Comparison of ENCODE assay signal across 14 cellular contexts in genomic region chr14:61690982-61691381, GRCh38. TPM values are rescaled to one million over a fixed set of nuclear protein-coding genes. Genes with fewer than 3 reads are reported as not detected.
A peak's percentile ranks its signal among the peaks of the same experiment; 100 is the strongest.
DNase-seq lines count a peak whose midpoint lies in the region; ATAC-seq, FAIRE-seq and TF ChIP-seq lines count a peak whose summit lies in the region.
"Had no signal": no experiment of that assay in that cellular context is flagged by ENCODE, and none has a peak within 500 bp of the region (broad histone marks: within the 10 kb centered on the region; RNA-seq: fewer than 3 reads in every experiment).

No MANE protein-coding gene starts in this region.

- H2AFZ ChIP-seq in neural progenitor cell (replicated peaks) = peak overlapping the region; percentile 78

- peaks cover 5% of the 10 kb centered on the region for H3K36me3 Mint-ChIP-seq in CD8-positive, alpha-beta T cell
- peaks cover 10% of the 10 kb centered on the region for H3K36me3 Mint-ChIP-seq in activated naive CD8-positive, alpha-beta T cell treated with anti-CD3 and anti-CD28 coated beads for 36 hours
- H3K36me3 Mint-ChIP-seq in neural progenitor cell (no peaks in the 10 kb centered on the region), immature natural killer cell (peaks cover 0 to 7% (median 0%) of the 10 kb centered on the region in 3 donors)

- POLR2A ChIA-PET in CD8-positive, alpha-beta T cell (lab: Charles Lee) = interaction anchor here (0.7 to 2.1 kb wide), 4 partner anchors 10 to 81 kb away, joined by 3 to 8 read pairs (median 3); no protein-coding TSS in a partner anchor

- DNase-seq in CD8-positive, alpha-beta T cell = no peak
- DNase-seq in GM19239 (ENCODE audit: insufficient read length, low spot score) (no peak), neural progenitor cell (ENCODE audit: low spot score) (no peak), immature natural killer cell (no peak), dedifferentiated amniotic fluid mesenchymal stem cell (ENCODE audit: extremely low spot score) (no peak)
- no peak for DNase-seq in activated naive CD8-positive, alpha-beta T cell treated with anti-CD3 and anti-CD28 coated beads for 36 hours
- DNase-seq: activated T-cell treated with anti-CD3 and anti-CD28 coated beads, Interleukin-2, amount 50 U/mL, for 1 hour; Calu3; KBM-7; left lung; NCI-H1436; NCI-H748 treated with DMSO at 0.1 percent for 48 hours had no signal

- no peaks in the 10 kb centered on the region for H3K36me3 ChIP-seq in CD8-positive, alpha-beta T cell (ENCODE audit: insufficient read depth, low read length)
- no peaks in the 10 kb centered on the region for H3K36me3 ChIP-seq in neural progenitor cell
- H3K36me3 ChIP-seq: left lung had no signal

- no peak overlapping the region for H3K27ac ChIP-seq in CD8-positive, alpha-beta T cell (ENCODE audit: low read depth, low read length)
- peak overlapping the region; percentile 61 for H3K27ac ChIP-seq in neural progenitor cell
- H3K27ac ChIP-seq: left lung had no signal

- no peaks in the 10 kb centered on the region for H3K9me3 Mint-ChIP-seq in CD8-positive, alpha-beta T cell
- H3K9me3 Mint-ChIP-seq in activated naive CD8-positive, alpha-beta T cell treated with anti-CD3 and anti-CD28 coated beads for 36 hours = peaks cover 3% of the 10 kb centered on the region
- H3K9me3 Mint-ChIP-seq in neural progenitor cell (peaks cover 18% of the 10 kb centered on the region), immature natural killer cell (peaks cover 0 to 5% (median 1%) of the 10 kb centered on the region in 6 donors)

- ATAC-seq in CD8-positive, alpha-beta T cell = no peak
- ATAC-seq in GM19452 (IDR thresholded peaks at IDR 0.05; ENCODE audit: unreplicated experiment) = no peak
- ATAC-seq: left lung, Right ventricle myocardium inferior had no signal

- H3K4me3 Mint-ChIP-seq in CD8-positive, alpha-beta T cell = no peak overlapping the region
- no peak overlapping the region for H3K4me3 Mint-ChIP-seq in activated naive CD8-positive, alpha-beta T cell treated with anti-CD3 and anti-CD28 coated beads for 36 hours
- H3K4me3 Mint-ChIP-seq in neural progenitor cell (no peak overlapping the region), immature natural killer cell (no peak overlapping the region)

- H3F3A ChIP-seq in neural progenitor cell (ENCODE audit: low read depth) = peaks cover 26% of the 10 kb centered on the region

- CTCF ChIA-PET in CD8-positive, alpha-beta T cell (lab: Charles Lee) = interaction anchor here (1.0 to 1.6 kb wide), 3 partner anchors 10 to 215 kb away, joined by 3 to 7 read pairs (median 4); no protein-coding TSS in a partner anchor

- no peaks in the 10 kb centered on the region for H4K20me1 ChIP-seq in neural progenitor cell (ENCODE audit: low read depth)

- no peaks in the 10 kb centered on the region for H3K27me3 Mint-ChIP-seq in CD8-positive, alpha-beta T cell (ENCODE audit: low read depth)
- H3K27me3 Mint-ChIP-seq in activated naive CD8-positive, alpha-beta T cell treated with anti-CD3 and anti-CD28 coated beads for 36 hours = no peaks in the 10 kb centered on the region
- H3K27me3 Mint-ChIP-seq in neural progenitor cell (ENCODE audit: insufficient read depth, low read depth) = peaks cover 2% of the 10 kb centered on the region
- peaks cover 8 to 15% (median 9%) of the 10 kb centered on the region in 3 donors for H3K27me3 Mint-ChIP-seq in immature natural killer cell (ENCODE audit: low read depth in 3 of 3)

- peak overlapping the region; percentile 58 for H3K27ac Mint-ChIP-seq in CD8-positive, alpha-beta T cell
- peak overlapping the region; percentile 60 for H3K27ac Mint-ChIP-seq in activated naive CD8-positive, alpha-beta T cell treated with anti-CD3 and anti-CD28 coated beads for 36 hours
- H3K27ac Mint-ChIP-seq in neural progenitor cell = no peak overlapping the region
- H3K27ac Mint-ChIP-seq in immature natural killer cell = no peak overlapping the region

- H3K4me1 Mint-ChIP-seq in CD8-positive, alpha-beta T cell (ENCODE audit: low read depth) = peaks cover 28% of the 10 kb centered on the region
- H3K4me1 Mint-ChIP-seq in activated naive CD8-positive, alpha-beta T cell treated with anti-CD3 and anti-CD28 coated beads for 36 hours = peaks cover 35% of the 10 kb centered on the region
- H3K4me1 Mint-ChIP-seq in neural progenitor cell (peaks cover 15% of the 10 kb centered on the region), immature natural killer cell (peaks cover 10 to 12% of the 10 kb centered on the region in 2 donors)

- H3K4me3 ChIP-seq in CD8-positive, alpha-beta T cell (ENCODE audit: low read depth, low read length) = no peak overlapping the region
- no peak overlapping the region for H3K4me3 ChIP-seq in neural progenitor cell
- H3K4me3 ChIP-seq: left lung had no signal

- H3K9me3 ChIP-seq in CD8-positive, alpha-beta T cell (ENCODE audit: low read length) = no peaks in the 10 kb centered on the region
- H3K9me3 ChIP-seq in neural progenitor cell (ENCODE audit: low read depth) = no peaks in the 10 kb centered on the region

- H3K4me1 ChIP-seq in CD8-positive, alpha-beta T cell (ENCODE audit: insufficient read depth, low read length) = peaks cover 26% of the 10 kb centered on the region
- peaks cover 20% of the 10 kb centered on the region for H3K4me1 ChIP-seq in neural progenitor cell

- peaks cover 6% of the 10 kb centered on the region for H3K79me2 ChIP-seq in neural progenitor cell (ENCODE audit: low read depth)

- H3K9ac ChIP-seq in neural progenitor cell = no peak overlapping the region

- TF ChIP-seq CTCF in CD8-positive, alpha-beta T cell (IDR thresholded peaks at IDR 0.05) = no peak
- TF ChIP-seq CTCF in neural progenitor cell (IDR thresholded peaks at IDR 0.05) = no peak

- H3K27me3 ChIP-seq in CD8-positive, alpha-beta T cell (ENCODE audit: insufficient read depth, low read length) = no peaks in the 10 kb centered on the region
- no peaks in the 10 kb centered on the region for H3K27me3 ChIP-seq in neural progenitor cell
- H3K27me3 ChIP-seq: left lung had no signal

- peak; percentile 70 for FAIRE-seq in GM19239 (lab: Jason Lieb, UNC)

- intact Hi-C loops in CD8-positive, alpha-beta T cell (cut with DNase I, micrococcal nuclease) = loop anchor here (1.0 kb wide), 2 partner anchors 20 to 71 kb away; partner anchors contain the start of gene SNAPC1 (in 1 of the 2)

- peak overlapping the region; percentile 36 for H3K4me2 ChIP-seq in neural progenitor cell

RNA-seq across cellular contexts. Expression of gene HIF1A, which starts 4.3 kb away (rescaled TPM):
- total RNA-seq in CD8-positive, alpha-beta T cell = 100 to 1,000 TPM; 335 to 340 TPM
- 100 to 1,000 TPM; 157 to 158 TPM for total RNA-seq in activated naive CD8-positive, alpha-beta T cell treated with anti-CD3 and anti-CD28 coated beads for 36 hours
- 185 and 299 TPM in 2 replicates for total RNA-seq in neural progenitor cell (ENCODE audit: low replicate concordance)
- 10 to 100 TPM; 28.7 to 62.2 (median 34.3) TPM for polyA plus RNA-seq in immature natural killer cell

Comparison
In these comparisons a context has a peak if more than half of its experiments do, and no peak if none do; other contexts are left out.
1. H3K27ac Mint-ChIP-seq: peak in CD8-positive, alpha-beta T cell (single experiment) and activated naive CD8-positive, alpha-beta T cell treated with anti-CD3 and anti-CD28 coated beads for 36 hours (single experiment); none in neural progenitor cell (single experiment) and immature natural killer cell (0 of 6).